26 cellular contexts compared by ENCODE assay signal in genomic region chr15:31545257-31545656, GRCh38.
"Had no signal": no experiment of that assay in that cellular context is flagged by ENCODE, and none has a peak within 500 bp of the region (broad histone marks: within the 10 kb centered on the region; RNA-seq: fewer than 3 reads in every experiment).

No MANE protein-coding gene starts in this region.

- H3K9me3 ChIP-seq: colonic mucosa, esophagus muscularis mucosa, esophagus squamous epithelium, gastrocnemius medialis, gastroesophageal sphincter, heart left ventricle, heart right ventricle had no signal

- H3K4me1 ChIP-seq: colonic mucosa, esophagus muscularis mucosa, esophagus squamous epithelium, foreskin keratinocyte, gastrocnemius medialis, gastroesophageal sphincter, heart left ventricle, heart right ventricle had no signal

- H3K4me3 ChIP-seq: colonic mucosa, coronary artery, dorsolateral prefrontal cortex, esophagus muscularis mucosa, esophagus squamous epithelium, gastrocnemius medialis, gastroesophageal sphincter, heart left ventricle, heart right ventricle, hepatocyte had no signal

- ATAC-seq: effector memory CD8-positive, alpha-beta T cell; esophagus mucosa; foreskin keratinocyte; gastrocnemius medialis; gastroesophageal sphincter; heart left ventricle; heart right ventricle had no signal

- DNase-seq: colonic mucosa; cortex of kidney; dermis blood vessel endothelial cell; dorsolateral prefrontal cortex; effector CD4-positive, alpha-beta T cell; effector CD8-positive, alpha-beta T cell; effector memory CD4-positive, alpha-beta T cell; effector memory CD8-positive, alpha-beta T cell; endodermal cell; erythroblast; esophagus squamous epithelium; foreskin fibroblast; foreskin keratinocyte; gastrocnemius medialis; glutamatergic neuron; head of caudate nucleus; heart left ventricle; heart right ventricle had no signal

- FAIRE-seq: endometrium, endothelial cell of umbilical vein had no signal

- H3K27ac ChIP-seq: colonic mucosa, coronary artery, dorsolateral prefrontal cortex, epithelial cell of prostate, esophagus muscularis mucosa, esophagus squamous epithelium, foreskin keratinocyte, gastrocnemius medialis, gastroesophageal sphincter, heart left ventricle, heart right ventricle, hepatocyte had no signal

- H3K4me2 ChIP-seq: hepatocyte had no signal
